Comparison of ENCODE assay signal across 8 cellular contexts in the genomic region with DNA sequence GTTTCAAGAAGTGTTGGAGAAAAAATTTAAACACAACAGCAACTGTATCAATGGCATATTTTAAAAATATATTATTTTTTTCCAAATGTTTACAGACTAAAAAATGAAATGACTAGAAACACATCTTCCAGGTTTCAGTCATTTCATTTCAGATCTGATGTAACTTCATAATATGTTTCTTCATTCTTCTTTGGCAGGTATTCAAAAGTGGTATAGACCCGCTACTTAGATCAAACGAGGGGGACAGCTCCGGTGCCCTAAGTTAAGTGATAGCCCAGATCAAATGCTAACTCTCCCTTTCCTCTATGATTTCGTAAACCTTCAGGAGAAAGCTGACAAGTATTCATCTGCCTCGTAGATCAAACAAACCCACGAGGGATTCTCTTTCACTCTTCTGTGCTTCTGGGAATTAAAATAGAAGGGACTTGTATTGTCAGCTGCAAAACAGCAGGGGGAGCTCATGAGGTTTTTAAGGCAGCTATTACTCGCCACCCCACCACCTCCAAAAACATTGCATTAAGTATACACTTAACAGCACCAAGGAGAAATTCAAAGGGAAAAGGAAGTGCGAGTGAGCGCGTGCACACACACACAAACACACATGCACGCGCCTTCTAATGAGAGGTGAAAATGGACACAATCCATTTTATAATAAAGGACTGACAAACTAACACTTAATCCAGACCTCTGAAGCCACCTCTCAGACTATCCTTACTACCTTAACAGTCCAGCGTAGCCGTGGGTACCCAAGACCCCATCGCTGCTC. TPM values are rescaled to one million over a fixed set of nuclear protein-coding genes. Genes with fewer than 3 reads are reported as not detected.
DNase-seq lines count a peak whose midpoint lies in the region; ATAC-seq lines count a peak whose summit lies in the region.

No MANE protein-coding gene starts in this region.

- CTCF ChIA-PET in activated naive CD4-positive, alpha-beta T cell treated with anti-CD3 and anti-CD28 coated beads for 36 hours (lab: Charles Lee): interaction anchor here (0.6 to 8.0 kb wide), 18 partner anchors 9 to 366 kb away, joined by 3 to 86 read pairs (median 4); a partner anchor contains a TSS

- intact Hi-C loops in activated naive CD4-positive, alpha-beta T cell treated with anti-CD3 and anti-CD28 coated beads for 36 hours (cut with micrococcal nuclease): loop anchor here (1.0 to 2.0 kb wide), 5 partner anchors 34 to 557 kb away; no protein-coding TSS in a partner anchor

- peak overlapping the region; percentile 63 for H3K27ac Mint-ChIP-seq in activated naive CD4-positive, alpha-beta T cell treated with anti-CD3 and anti-CD28 coated beads for 36 hours

- DNase-seq in CMK (ENCODE audit: low read depth) (peak; percentile 40), HT-29 (ENCODE audit: low spot score) (peak; percentile 45), RKO (ENCODE audit: low spot score) (peak; percentile 79), glomerular endothelial cell (ENCODE audit: extremely low read depth, low read depth, low spot score) (peak; percentile 36), putamen (ENCODE audit: low spot score) (peak; percentile 44)
- peak; percentile 71 for DNase-seq in activated naive CD4-positive, alpha-beta T cell treated with anti-CD3 and anti-CD28 coated beads for 36 hours

- H3K4me1 Mint-ChIP-seq in activated naive CD4-positive, alpha-beta T cell treated with anti-CD3 and anti-CD28 coated beads for 36 hours (ENCODE audit: low read depth): peaks cover 2% of the 10 kb centered on the region

- H3K36me3 Mint-ChIP-seq in activated naive CD4-positive, alpha-beta T cell treated with anti-CD3 and anti-CD28 coated beads for 36 hours (ENCODE audit: low read depth): no peaks in the 10 kb centered on the region

- peak overlapping the region; percentile 67 for H3K4me3 Mint-ChIP-seq in activated naive CD4-positive, alpha-beta T cell treated with anti-CD3 and anti-CD28 coated beads for 36 hours

- H3K27me3 Mint-ChIP-seq in activated naive CD4-positive, alpha-beta T cell treated with anti-CD3 and anti-CD28 coated beads for 36 hours (ENCODE audit: low read depth): no peaks in the 10 kb centered on the region

- peak; percentile 82 for ATAC-seq in GM19372 (IDR thresholded peaks at IDR 0.05; ENCODE audit: low read depth, unreplicated experiment)
- no peak for ATAC-seq in HG02938 (IDR thresholded peaks at IDR 0.05; ENCODE audit: unreplicated experiment)

- H3K9me3 Mint-ChIP-seq in activated naive CD4-positive, alpha-beta T cell treated with anti-CD3 and anti-CD28 coated beads for 36 hours: no peaks in the 10 kb centered on the region

RNA-seq across cellular contexts. Expression of a gene that starts 21.4 kb away (rescaled TPM):
- not detected in 2 replicates for total RNA-seq in HT-29 (2014; rRNA removed; shearing (Covaris generic))
- not detected for total RNA-seq in activated naive CD4-positive, alpha-beta T cell treated with anti-CD3 and anti-CD28 coated beads for 36 hours
- total RNA-seq in glomerular endothelial cell: not detected in 2 replicates
